In the genomic region with DNA sequence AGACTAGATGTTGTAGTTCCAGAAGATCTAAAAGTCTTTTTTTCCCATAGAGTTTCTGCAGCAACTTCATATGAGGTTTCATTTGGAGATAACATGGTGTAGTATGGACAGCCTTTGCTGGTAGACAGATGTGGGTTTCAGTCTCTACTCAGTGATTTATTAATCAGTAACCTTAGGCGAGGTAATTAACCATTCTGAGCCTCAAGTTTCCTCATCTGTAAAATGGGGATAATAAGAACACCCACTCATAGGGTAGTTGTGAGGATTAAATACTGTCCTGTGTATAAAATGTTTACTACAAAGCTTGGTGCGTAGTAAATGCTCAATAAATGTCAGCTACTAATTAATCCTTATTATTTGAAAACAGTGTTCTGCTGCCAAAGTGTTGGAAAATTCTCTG, we compare ENCODE assay signal across 26 cellular contexts. TPM values are rescaled to one million over a fixed set of nuclear protein-coding genes. Genes with fewer than 3 reads are reported as not detected.
DNase-seq lines count a peak whose midpoint lies in the region; ATAC-seq, FAIRE-seq and TF ChIP-seq lines count a peak whose summit lies in the region.
"Had no signal": no experiment of that assay in that cellular context is flagged by ENCODE, and none has a peak within 500 bp of the region (broad histone marks: within the 10 kb centered on the region; RNA-seq: fewer than 3 reads in every experiment).

No MANE protein-coding gene starts in this region.

- no peak for TF ChIP-seq EP300 in K562 (IDR thresholded peaks at IDR 0.05; ENCODE audit: low read length)
- TF ChIP-seq EP300 in H1 (IDR thresholded peaks at IDR 0.05; ENCODE audit: borderline replicate concordance in 1 of 2, low read depth in 2 of 2, low read length in 2 of 2), result no peak

- WGBS in K562 (ENCODE audit: insufficient coverage, low coverage, missing lambda C conversion rate), result 0% methylated on average over 2 of the region's 2 CpGs
- 91% methylated on average over 2 of the region's 2 CpGs; no CpG with 5 or more reads in 1 of the 2 experiments for WGBS in H1 (ENCODE audit: extremely low coverage in 1 of 2, insufficient coverage in 1 of 2, insufficient read length in 1 of 2, insufficient replicate concordance in 2 of 2, low coverage in 1 of 2, low lambda C conversion rate in 2 of 2, missing lambda C conversion rate in 1 of 2), 2 experiments

- no TSS peak for BruUV-seq in K562 (replicated peaks; lab: Mats Ljungman, UMichigan)

- 0 out of 2 replicates have a peak overlapping the region, but pooled peaks have one; percentile 23 for H2BK12ac ChIP-seq in H1 (ENCODE audit: low read depth, low read length)

- no peak overlapping the region for H3K23ac ChIP-seq in H1 (ENCODE audit: insufficient read length)

- intact Hi-C loops in K562 (cut with micrococcal nuclease), result no loop called here

- H3K4me1 ChIP-seq in HEK293 (ENCODE audit: control insufficient read depth, insufficient read depth, low read length), result no peaks in the 10 kb centered on the region
- H3K4me1 ChIP-seq in K562 (replicated peaks in 1 of 2; ENCODE audit: control insufficient read depth in 2 of 2, insufficient read depth in 2 of 2, low read length in 2 of 2), result peaks cover 0 to 3% of the 10 kb centered on the region in 2 experiments; a peak in 1 of 5 replicates
- H3K4me1 ChIP-seq in H1 (replicated peaks in 1 of 4; ENCODE audit: control insufficient read depth in 3 of 4, insufficient read depth in 4 of 4, low read length in 3 of 4), result peaks cover 13 to 30% (median 16%) of the 10 kb centered on the region in 4 experiments
- H3K4me1 ChIP-seq: A549, BE2C had no signal

- TF ChIP-seq CTCF in HEK293 (tag by site-specific recombination; IDR thresholded peaks at IDR 0.05), result no peak
- no peak for TF ChIP-seq CTCF in K562 (IDR thresholded peaks at IDR 0.05 in 2 of 3, conservative IDR thresholded peaks at IDR 0.05 in 1 of 3; ENCODE audit: insufficient read depth in 2 of 3, low read depth in 1 of 3, low read length in 3 of 3)
- no peak for TF ChIP-seq CTCF in H1 (IDR thresholded peaks at IDR 0.05; ENCODE audit: control extremely low read depth in 1 of 3, insufficient read depth in 1 of 3, low read depth in 1 of 3, low read length in 3 of 3)

- H3K14ac ChIP-seq in H1 (ENCODE audit: insufficient read length), result no peak overlapping the region

- H3K4me3 ChIP-seq in HEK293 (ENCODE audit: low read depth, low read length) (no peak overlapping the region), K562 (no peak overlapping the region), H1 (ENCODE audit: extremely low read depth in 1 of 4, insufficient read depth in 2 of 4, low read depth in 3 of 4, low read length in 4 of 4) (no peak overlapping the region)
- H3K4me3 ChIP-seq: A549, BLaER1 had no signal

- TF ChIP-seq RAD21 in K562 (CRISPR knock-in tag; conservative IDR thresholded peaks at IDR 0.05 in 1 of 2, IDR thresholded peaks at IDR 0.05 in 1 of 2), result no peak
- TF ChIP-seq RAD21 in H1 (IDR thresholded peaks at IDR 0.05 in 1 of 2, conservative IDR thresholded peaks at IDR 0.05 in 1 of 2; ENCODE audit: low read depth in 2 of 2, low read length in 2 of 2), result no peak

- H2BK20ac ChIP-seq in H1 (ENCODE audit: low read length), result no peak overlapping the region

- ATAC-seq in K562 (no peak), GM21786 (IDR thresholded peaks at IDR 0.05; ENCODE audit: unreplicated experiment) (no peak)
- ATAC-seq: A549 had no signal

- H3K23me2 ChIP-seq in H1 (ENCODE audit: low read depth, low read length), result no peaks in the 10 kb centered on the region; the same call in 1 of the 2 replicates

- H2AK5ac ChIP-seq in H1 (ENCODE audit: low read depth, low read length), result no peak overlapping the region

- H3K4me2 ChIP-seq in K562 (ENCODE audit: insufficient read depth, low read length) (no peak overlapping the region), H1 (ENCODE audit: insufficient read depth in 1 of 2, low read depth in 2 of 2, low read length in 2 of 2) (no peak overlapping the region; a peak in 1 of 4 replicates)
- H3K4me2 ChIP-seq: A549, BLaER1 had no signal

- TF ChIP-seq POLR2A in K562 (conservative IDR thresholded peaks at IDR 0.05), result no peak
- TF ChIP-seq POLR2A in H1 (IDR thresholded peaks at IDR 0.05; ENCODE audit: control extremely low read depth in 1 of 2, low read depth in 2 of 2, low read length in 2 of 2), result no peak

- DNase-seq in GM18507 (ENCODE audit: extremely low spot score, insufficient read length, low read depth), result no peak
- DNase-seq in K562 (ENCODE audit: extremely low read depth in 1 of 4, low spot score in 3 of 4), result no peak
- DNase-seq in H1 (ENCODE audit: low read depth in 1 of 2, low spot score in 2 of 2), result no peak
- DNase-seq in SW 1271 (lab: John Stamatoyannopoulos, UW), result no peak
- DNase-seq in NCI-H146 (lab: John Stamatoyannopoulos, UW), result no peak
- no peak for DNase-seq in stimulated activated naive CD4-positive, alpha-beta T cell treated with Interleukin-2 at 50 U/mL for 16 hours (lab: John Stamatoyannopoulos, UW)
- DNase-seq: BE2C; C1 segment of cervical spinal cord; CD4-positive, alpha-beta memory T cell; CD4-positive, CD25-positive, alpha-beta regulatory T cell; CD8-positive, alpha-beta memory T cell; COR-L47; DMS 273 treated with DMSO at 0.1 percent for 48 hours; DMS153; DMS79; DND-41; EL; GDM1 had no signal

- H3K56ac ChIP-seq in H1 (replicated peaks; ENCODE audit: insufficient read length, low read depth, low read length), result no peak overlapping the region

- H4K91ac ChIP-seq in H1 (replicated peaks; ENCODE audit: insufficient read length, low read length), result no peak overlapping the region

- H2BK15ac ChIP-seq in H1 (ENCODE audit: low read length), result no peak overlapping the region

- H4K20me1 ChIP-seq in K562 (replicated peaks; ENCODE audit: control insufficient read depth, insufficient read depth, low read length), result no peaks in the 10 kb centered on the region; the same call in 1 of the 2 replicates
- no peaks in the 10 kb centered on the region for H4K20me1 ChIP-seq in H1 (replicated peaks in 1 of 2; ENCODE audit: control insufficient read depth in 1 of 2, insufficient read depth in 2 of 2, low read length in 2 of 2)
- H4K20me1 ChIP-seq: BLaER1 had no signal

- CTCF ChIA-PET in HEK293 (lab: Yijun Ruan, JAX) (interaction anchor here (0.7 to 1.1 kb wide), 3 partner anchors 13 to 45 kb away, joined by 3 read pairs; no protein-coding TSS in a partner anchor), K562 (lab: Yijun Ruan, JAX; ENCODE audit: low intra/inter-chr PET ratio) (no interaction called here), H1 (lab: Charles Lee; ENCODE audit: partially characterized antibody) (interaction anchor here (1.4 to 41.2 kb wide), 6 partner anchors 9 to 44 kb away, joined by 5 to 1412 read pairs (median 10); no protein-coding TSS in a partner anchor)

- H3K9me1 ChIP-seq in K562 (ENCODE audit: control insufficient read depth, insufficient read depth, low read length), result no peaks in the 10 kb centered on the region

- no peaks in the 10 kb centered on the region; the same call in 1 of the 2 replicates for H3K79me1 ChIP-seq in H1 (ENCODE audit: low read depth, low read length)

- peaks cover 50 to 86% of the 10 kb centered on the region in 2 experiments; a peak in 4 of 5 replicates for H3K27me3 ChIP-seq in K562 (ENCODE audit: control insufficient read depth in 2 of 2, insufficient read depth in 2 of 2, low read length in 2 of 2)
- H3K27me3 ChIP-seq in H1 (replicated peaks in 1 of 4; ENCODE audit: control insufficient read depth in 3 of 4, extremely low read depth in 1 of 4, insufficient read depth in 3 of 4, low read length in 3 of 4), result peaks cover 0 to 7% (median 3%) of the 10 kb centered on the region in 4 experiments; a peak in 4 of 7 replicates
- H3K27me3 ChIP-seq: BE2C had no signal

- no peak overlapping the region for H4K5ac ChIP-seq in H1 (ENCODE audit: insufficient read length, low read depth, low read length)

- FAIRE-seq in GM18507 (lab: Jason Lieb, UNC) (peak; percentile 62), K562 (lab: Jason Lieb, UNC) (no peak), H1 (lab: Jason Lieb, UNC) (no peak)
- FAIRE-seq: A549, GM12891 had no signal

- H3K9ac ChIP-seq in K562 (ENCODE audit: insufficient read depth in 1 of 2, low read depth in 2 of 2, low read length in 2 of 2) (no peak overlapping the region), H1 (replicated peaks in 1 of 4; ENCODE audit: extremely low read depth in 1 of 4, low read depth in 3 of 4, low read length in 3 of 4) (no peak overlapping the region)
- H3K9ac ChIP-seq: BLaER1 had no signal

- no peak overlapping the region for H3K27ac ChIP-seq in HEK293 (ENCODE audit: extremely low read depth, low read depth, low read length)
- no peak overlapping the region for H3K27ac ChIP-seq in K562 (ENCODE audit: extremely low read depth, low read depth, low read length)
- no peak overlapping the region for H3K27ac ChIP-seq in H1 (ENCODE audit: low read depth, low read length)
- H3K27ac ChIP-seq: 22Rv1, A549, BLaER1 had no signal

- no peaks in the 10 kb centered on the region for H3K36me3 ChIP-seq in HEK293 (ENCODE audit: control insufficient read depth in 2 of 2, insufficient read depth in 1 of 2, low read length in 2 of 2)
- no peaks in the 10 kb centered on the region for H3K36me3 ChIP-seq in K562 (ENCODE audit: control insufficient read depth, insufficient read depth, low read length)
- H3K36me3 ChIP-seq in H1 (ENCODE audit: control insufficient read depth in 2 of 4, insufficient read depth in 4 of 4, low read length in 3 of 4), result no peaks in the 10 kb centered on the region
- H3K36me3 ChIP-seq: BE2C, BLaER1 had no signal

- H3K9me3 ChIP-seq in HEK293 (ENCODE audit: control insufficient read depth, insufficient read depth, low read depth, low read length) (no peaks in the 10 kb centered on the region), K562 (replicated peaks; ENCODE audit: control insufficient read depth, insufficient read depth, low read depth, low read length) (no peaks in the 10 kb centered on the region), H1 (ENCODE audit: insufficient read depth in 2 of 2, low read depth in 1 of 2, low read length in 1 of 2) (no peaks in the 10 kb centered on the region)
- H3K9me3 ChIP-seq: A549, BE2C, BLaER1 had no signal

- H4K8ac ChIP-seq in H1 (ENCODE audit: extremely low read depth, insufficient read depth, low read length), result no peak overlapping the region

- H2AFZ ChIP-seq in K562 (ENCODE audit: low read depth, low read length) (no peak overlapping the region), H1 (ENCODE audit: low read length) (no peak overlapping the region)

- H3K18ac ChIP-seq in H1 (ENCODE audit: extremely low read depth, low read length), result no peak overlapping the region

- no peak overlapping the region for H3K4ac ChIP-seq in H1 (replicated peaks; ENCODE audit: insufficient read length, low read depth, low read length)

- in situ Hi-C loops in K562 (cut with MboI), result no loop called here

- no peak overlapping the region for H2BK120ac ChIP-seq in H1 (replicated peaks; ENCODE audit: low read depth, low read length)

- no peak overlapping the region for H2BK5ac ChIP-seq in H1 (ENCODE audit: low read depth, low read length)

- no peaks in the 10 kb centered on the region for H3K79me2 ChIP-seq in K562 (ENCODE audit: control insufficient read depth, insufficient read depth, low read length)
- H3K79me2 ChIP-seq in H1 (ENCODE audit: control insufficient read depth in 1 of 2, insufficient read depth in 2 of 2, low read length in 2 of 2), result no peaks in the 10 kb centered on the region

- POLR2A ChIA-PET in HEK293 (lab: Yijun Ruan, JAX), result no interaction called here
- POLR2A ChIA-PET in K562 (lab: Yijun Ruan, JAX), result no interaction called here
- POLR2A ChIA-PET in H1 (lab: Charles Lee; ENCODE audit: partially characterized antibody), result interaction anchor here (2.8 kb wide), 1 partner anchor 21 kb away, joined by 9 read pairs; no protein-coding TSS in a partner anchor

RNA-seq across cellular contexts. Expression of a gene that starts 16.8 kb away (rescaled TPM):
- not detected in 2 replicates for total RNA-seq in K562 (2011; cell fraction: chromatin; rRNA removed; ENCODE audit: low replicate concordance)
- not detected in 2 replicates for total RNA-seq in K562 (2011; cell fraction: nucleolus; rRNA removed)
- not detected in 2 replicates for total RNA-seq in K562 (2011; cell fraction: nucleoplasm; rRNA removed)
- total RNA-seq in K562 (2014; rRNA removed) (not detected in 2 replicates), K562 (2014; rRNA removed; fragmentation: Illumina TruSeq; extraction: Trizol) (not detected in 2 replicates), K562 (2015; rRNA removed; fragmentation: Illumina TruSeq; extraction: Trizol) (not detected in 2 replicates), K562 (2021) (not detected in 2 replicates)
- polyA plus RNA-seq in K562 (2011; rRNA removed) (not detected in 2 replicates), K562 (2014; fragmentation: Illumina TruSeq; extraction: Trizol) (not detected in 2 replicates), K562 (2014; fragmentation: Nextera tagmentation; extraction: Ambion mirVana) (not detected), K562 (2014; rRNA removed) (not detected in 2 replicates), H1 (2011; rRNA removed) (0.78 and 2.1 TPM in 2 replicates)
- polyA plus RNA-seq in K562 (2011; cell fraction: cytosol; rRNA removed), result not detected in 2 replicates
- polyA plus RNA-seq in K562 (2011; cell fraction: nucleus; rRNA removed), result not detected in 2 replicates
- not detected in 2 replicates for polyA plus RNA-seq in K562 (2012)
- polyA minus RNA-seq in K562 (2011; rRNA and poly(A)+ RNA removed), result not detected in 2 replicates
- not detected in 2 replicates for polyA minus RNA-seq in K562 (2011; cell fraction: cytosol; rRNA and poly(A)+ RNA removed)
- not detected in 2 replicates for polyA minus RNA-seq in K562 (2011; cell fraction: nucleus; rRNA and poly(A)+ RNA removed)
- total RNA-seq in H1 (2021; fragmentation: NEBNext Ultra II Directional; extraction: Animal tissue kit (Norgen Biotek cat#: 25700)), result 1.0 and 1.1 TPM in 2 replicates
- polyA plus RNA-seq in H1 (2011; cell fraction: cytosol; rRNA removed), result 1.4 TPM
- polyA plus RNA-seq in H1 (2011; cell fraction: nucleus; rRNA removed), result 1.9 TPM
- 1.2 to 3.1 TPM (median 2.4 TPM) in 4 replicates for polyA plus RNA-seq in H1 (2012, experiment 1 of 2)
- polyA plus RNA-seq in H1 (2012, experiment 2 of 2), result 0.81 TPM
- polyA plus RNA-seq in H1 (2013, experiment 1 of 2), result 1.3 TPM
- polyA plus RNA-seq in H1 (2013, experiment 2 of 2), result 1.2 TPM
- polyA minus RNA-seq in H1 (2011; rRNA and poly(A)+ RNA removed), result 2.4 and 2.6 TPM in 2 replicates
- 1.0 TPM for polyA minus RNA-seq in H1 (2011; cell fraction: cytosol; rRNA and poly(A)+ RNA removed)
- 0.90 TPM for polyA minus RNA-seq in H1 (2011; cell fraction: nucleus; rRNA and poly(A)+ RNA removed)
- total RNA-seq: CD4-positive, alpha-beta memory T cell; CD4-positive, CD25-positive, alpha-beta regulatory T cell; CD8-positive, alpha-beta memory T cell; Daoy; G401 had no signal
- polyA plus RNA-seq: A549; CD4-positive, alpha-beta memory T cell; CD4-positive, CD25-positive, alpha-beta regulatory T cell; CD8-positive, alpha-beta memory T cell had no signal

RNA-seq across cellular contexts. Expression of a gene that starts 45.9 kb away (rescaled TPM):
- 6.8 and 14.7 TPM in 2 replicates for total RNA-seq in K562 (2011; cell fraction: chromatin; rRNA removed; ENCODE audit: low replicate concordance)
- 12.0 and 19.3 TPM in 2 replicates for total RNA-seq in K562 (2011; cell fraction: nucleolus; rRNA removed)
- total RNA-seq in K562 (2011; cell fraction: nucleoplasm; rRNA removed), result 12.0 and 15.3 TPM in 2 replicates
- 13.8 and 19.8 TPM in 2 replicates for total RNA-seq in K562 (2014; rRNA removed)
- total RNA-seq in K562 (2014; rRNA removed; fragmentation: Illumina TruSeq; extraction: Trizol), result 4.1 and 6.3 TPM in 2 replicates
- total RNA-seq in K562 (2015; rRNA removed; fragmentation: Illumina TruSeq; extraction: Trizol), result 7.5 and 8.3 TPM in 2 replicates
- total RNA-seq in K562 (2021), result 20.8 and 21.6 TPM in 2 replicates
- polyA plus RNA-seq in K562 (2011; rRNA removed), result 5.7 and 9.5 TPM in 2 replicates
- 11.5 and 20.7 TPM in 2 replicates for polyA plus RNA-seq in K562 (2011; cell fraction: cytosol; rRNA removed)
- 5.5 and 8.3 TPM in 2 replicates for polyA plus RNA-seq in K562 (2011; cell fraction: nucleus; rRNA removed)
- 8.4 and 16.9 TPM in 2 replicates for polyA plus RNA-seq in K562 (2012)
- polyA plus RNA-seq in K562 (2014; fragmentation: Illumina TruSeq; extraction: Trizol), result 11.7 and 12.0 TPM in 2 replicates
- polyA plus RNA-seq in K562 (2014; fragmentation: Nextera tagmentation; extraction: Ambion mirVana), result 1 to 10 TPM; 1.1 to 1.4 TPM
- 14.5 and 17.3 TPM in 2 replicates for polyA plus RNA-seq in K562 (2014; rRNA removed)
- 2.8 and 3.0 TPM in 2 replicates for polyA minus RNA-seq in K562 (2011; rRNA and poly(A)+ RNA removed)
- polyA minus RNA-seq in K562 (2011; cell fraction: cytosol; rRNA and poly(A)+ RNA removed), result 6.1 and 8.7 TPM in 2 replicates
- polyA minus RNA-seq in K562 (2011; cell fraction: nucleus; rRNA and poly(A)+ RNA removed), result 3.4 and 4.4 TPM in 2 replicates
- 1.1 and 1.3 TPM in 2 replicates for total RNA-seq in H1 (2021; fragmentation: NEBNext Ultra II Directional; extraction: Animal tissue kit (Norgen Biotek cat#: 25700))
- polyA plus RNA-seq in H1 (2011; rRNA removed), result 1.5 and 2.1 TPM in 2 replicates
- 1.2 TPM for polyA plus RNA-seq in H1 (2011; cell fraction: cytosol; rRNA removed)
- polyA plus RNA-seq in H1 (2011; cell fraction: nucleus; rRNA removed), result 1.2 TPM
- polyA plus RNA-seq in H1 (2012, experiment 1 of 2), result 0.60 to 1.0 TPM (median 0.64 TPM) in 4 replicates
- 0.62 TPM for polyA plus RNA-seq in H1 (2012, experiment 2 of 2)
- polyA plus RNA-seq in H1 (2013, experiment 1 of 2), result 0.85 TPM
- 0.72 TPM for polyA plus RNA-seq in H1 (2013, experiment 2 of 2)
- polyA minus RNA-seq in H1 (2011; rRNA and poly(A)+ RNA removed), result 0.46 and 0.50 TPM in 2 replicates
- 0.73 TPM for polyA minus RNA-seq in H1 (2011; cell fraction: cytosol; rRNA and poly(A)+ RNA removed)
- polyA minus RNA-seq in H1 (2011; cell fraction: nucleus; rRNA and poly(A)+ RNA removed), result 0.80 TPM
